18 cellular contexts compared by ENCODE assay signal in genomic region chr16:75821117-75821516, GRCh38.
DNase-seq lines count a peak whose midpoint lies in the region; ATAC-seq, FAIRE-seq and TF ChIP-seq lines count a peak whose summit lies in the region.
"Had no signal": no experiment of that assay in that cellular context is flagged by ENCODE, and none has a peak within 500 bp of the region (broad histone marks: within the 10 kb centered on the region; RNA-seq: fewer than 3 reads in every experiment).

No MANE protein-coding gene starts in this region.

- peak; percentile 27 for DNase-seq in ELF-1 (ENCODE audit: low read depth, low spot score)
- DNase-seq in KBM-7: peak; percentile 6
- no peak for DNase-seq in Panc1 (ENCODE audit: low read depth, low spot score)
- DNase-seq in trophoblast cell: peak; percentile 31 to 45
- DNase-seq in H54 (ENCODE audit: insufficient read length, low spot score): no peak
- DNase-seq in activated CD8-positive, alpha-beta T cell treated with anti-CD3 and anti-CD28 coated beads, Interleukin-2, amount 10 ng/mL, durations not matched to agents 7 days and 5 days: no peak
- no peak for DNase-seq in stimulated activated CD4-positive, alpha-beta T cell treated with anti-CD3 and anti-CD28 coated beads, Interleukin-4, amount 100 ng/mL, for 24 hours
- DNase-seq: Calu3; CD4-positive, alpha-beta T cell; DMS53; NCI-H1092; NCI-H146; NCI-H2081; NCI-H510A; NCI-H774; SHP77 treated with DMSO at 0.1 percent for 48 hours had no signal

- no peak overlapping the region for H3K4me3 Mint-ChIP-seq in activated CD8-positive, alpha-beta T cell treated with anti-CD3 and anti-CD28 coated beads, Interleukin-2, amount 10 ng/mL, durations not matched to agents 7 days and 5 days
- H3K4me3 Mint-ChIP-seq: CD4-positive, alpha-beta T cell; T-helper 1 cell treated with Interleukin-12 subunit alpha and Interleukin-12 subunit beta and Interleukin-4 antibody, amounts not matched to agents 30 μg/mL and 1 μg/mL, for 36 hours had no signal

- H3K36me3 ChIP-seq in Panc1 (ENCODE audit: control insufficient read depth, insufficient read depth, low read length) (no peaks in the 10 kb centered on the region), trophoblast cell (ENCODE audit: control insufficient read depth in 1 of 2, insufficient read depth in 2 of 2, low read length in 2 of 2) (no peaks in the 10 kb centered on the region)

- TF ChIP-seq POLR2A in H54 (IDR thresholded peaks at IDR 0.05; ENCODE audit: low read depth, low read length): no peak

- H3K4me1 Mint-ChIP-seq in activated CD8-positive, alpha-beta T cell treated with anti-CD3 and anti-CD28 coated beads, Interleukin-2, amount 10 ng/mL, durations not matched to agents 7 days and 5 days (ENCODE audit: low read depth): no peaks in the 10 kb centered on the region

- H4K91ac ChIP-seq in trophoblast cell (ENCODE audit: low read depth, low read length): no peak overlapping the region

- H3K18ac ChIP-seq in trophoblast cell (ENCODE audit: low read length): no peak overlapping the region

- CTCF ChIA-PET in Panc1 (lab: Charles Lee): no interaction called here
- CTCF ChIA-PET in activated CD8-positive, alpha-beta T cell treated with anti-CD3 and anti-CD28 coated beads, Interleukin-2, amount 10 ng/mL, durations not matched to agents 7 days and 5 days (lab: Charles Lee): no interaction called here

- no peak overlapping the region for H3K27ac Mint-ChIP-seq in activated CD8-positive, alpha-beta T cell treated with anti-CD3 and anti-CD28 coated beads, Interleukin-2, amount 10 ng/mL, durations not matched to agents 7 days and 5 days
- H3K27ac Mint-ChIP-seq: CD4-positive, alpha-beta T cell; T-helper 1 cell treated with Interleukin-12 subunit alpha and Interleukin-12 subunit beta and Interleukin-4 antibody, amounts not matched to agents 30 μg/mL and 1 μg/mL, for 36 hours had no signal

- H3K9ac ChIP-seq in trophoblast cell (ENCODE audit: low read length): no peak overlapping the region

- H4K12ac ChIP-seq in trophoblast cell (ENCODE audit: low read depth, low read length): no peak overlapping the region

- intact Hi-C loops in Panc1 (cut with micrococcal nuclease; ENCODE audit: unreplicated experiment): no loop called here

- no peak for ATAC-seq in Panc1
- no peak for ATAC-seq in activated CD8-positive, alpha-beta T cell treated with anti-CD3 and anti-CD28 coated beads, Interleukin-2, amount 10 ng/mL, durations not matched to agents 7 days and 5 days

- POLR2A ChIA-PET in Panc1 (lab: Charles Lee): no interaction called here
- POLR2A ChIA-PET in activated CD8-positive, alpha-beta T cell treated with anti-CD3 and anti-CD28 coated beads, Interleukin-2, amount 10 ng/mL, durations not matched to agents 7 days and 5 days (lab: Charles Lee): no interaction called here

- H3K27ac ChIP-seq in Panc1 (ENCODE audit: low read length) (no peak overlapping the region), trophoblast cell (ENCODE audit: low read depth, low read length) (no peak overlapping the region)

- no peaks in the 10 kb centered on the region for H3K27me3 Mint-ChIP-seq in activated CD8-positive, alpha-beta T cell treated with anti-CD3 and anti-CD28 coated beads, Interleukin-2, amount 10 ng/mL, durations not matched to agents 7 days and 5 days (ENCODE audit: low read depth)

- H4K8ac ChIP-seq in trophoblast cell (ENCODE audit: low read depth, low read length): no peak overlapping the region

- BruUV-seq in Panc1 (replicated peaks; lab: Mats Ljungman, UMichigan): no TSS peak

- no peak overlapping the region for H2BK120ac ChIP-seq in trophoblast cell (ENCODE audit: insufficient read depth, low read length, poor library complexity)

- H3K4ac ChIP-seq in trophoblast cell (ENCODE audit: low read depth, low read length): no peak overlapping the region

- no peaks in the 10 kb centered on the region for H3K79me1 ChIP-seq in trophoblast cell (ENCODE audit: low read length)

- no peak overlapping the region for H2AK5ac ChIP-seq in trophoblast cell (ENCODE audit: low read length)

- peak; percentile 4; the same call in 1 of the 2 replicates for TF ChIP-seq CTCF in Panc1 (IDR thresholded peaks at IDR 0.05)

- no peak overlapping the region for H2AFZ ChIP-seq in trophoblast cell (ENCODE audit: insufficient read depth, low read length, poor library complexity)

- H3K36me3 Mint-ChIP-seq in activated CD8-positive, alpha-beta T cell treated with anti-CD3 and anti-CD28 coated beads, Interleukin-2, amount 10 ng/mL, durations not matched to agents 7 days and 5 days (ENCODE audit: low read depth): no peaks in the 10 kb centered on the region

- no peak overlapping the region for H3K4me3 ChIP-seq in Panc1 (ENCODE audit: low read depth in 2 of 2, low read length in 2 of 2)
- H3K4me3 ChIP-seq in trophoblast cell (ENCODE audit: low read depth, low read length): no peak overlapping the region

- no peak overlapping the region for H3K23ac ChIP-seq in trophoblast cell (ENCODE audit: low read length)

- H2BK12ac ChIP-seq in trophoblast cell (ENCODE audit: low read length): no peak overlapping the region

- H3K27me3 ChIP-seq in Panc1 (ENCODE audit: control insufficient read depth, insufficient read depth, low read length) (no peaks in the 10 kb centered on the region), trophoblast cell (ENCODE audit: insufficient read depth, low read length) (no peaks in the 10 kb centered on the region)

- WGBS in trophoblast cell (ENCODE audit: extremely low coverage, insufficient coverage, insufficient read length): no CpG with 5 or more reads among the region's 3 CpGs

- H2BK5ac ChIP-seq in trophoblast cell (ENCODE audit: low read depth, low read length, poor library complexity): no peak overlapping the region

- H3K79me2 ChIP-seq in trophoblast cell (ENCODE audit: control insufficient read depth, insufficient read depth, low read length, poor library complexity): no peaks in the 10 kb centered on the region

- FAIRE-seq in H54 (lab: Jason Lieb, UNC): no peak
- FAIRE-seq: H1 had no signal

- no peaks in the 10 kb centered on the region for H3K9me3 ChIP-seq in Panc1 (ENCODE audit: control insufficient read depth, insufficient read depth, low read depth, low read length)
- H3K9me3 ChIP-seq in trophoblast cell (ENCODE audit: insufficient read depth, low read depth, low read length): no peaks in the 10 kb centered on the region

- in situ Hi-C loops in KBM-7 (cut with MboI; ENCODE audit: low pct_unique_long_range_greater_than_20kb, low sequenced_read_pairs) (no loop called here), Panc1 (cut with HindIII; ENCODE audit: low pct_unique_long_range_greater_than_20kb, low sequenced_read_pairs) (no loop called here)

- H3K9me3 Mint-ChIP-seq in activated CD8-positive, alpha-beta T cell treated with anti-CD3 and anti-CD28 coated beads, Interleukin-2, amount 10 ng/mL, durations not matched to agents 7 days and 5 days (ENCODE audit: insufficient read depth): no peaks in the 10 kb centered on the region

- no peak overlapping the region for H3K14ac ChIP-seq in trophoblast cell (ENCODE audit: low read length)

- H3K4me1 ChIP-seq in Panc1 (ENCODE audit: control insufficient read depth, insufficient read depth, low read length) (no peaks in the 10 kb centered on the region), trophoblast cell (ENCODE audit: control insufficient read depth in 1 of 2, insufficient read depth in 2 of 2, low read length in 2 of 2) (no peaks in the 10 kb centered on the region)

- H3K4me2 ChIP-seq in trophoblast cell (ENCODE audit: low read length): no peak overlapping the region

Comparison
In these comparisons a context has a peak if more than half of its experiments do, and no peak if none do; other contexts are left out.
1. DNase-seq: peak in ELF-1 (single experiment), KBM-7 (single experiment) and trophoblast cell (2 of 2); none in Panc1 (single experiment), H54 (single experiment), activated CD8-positive, alpha-beta T cell treated with anti-CD3 and anti-CD28 coated beads, Interleukin-2, amount 10 ng/mL, durations not matched to agents 7 days and 5 days (single experiment) and stimulated activated CD4-positive, alpha-beta T cell treated with anti-CD3 and anti-CD28 coated beads, Interleukin-4, amount 100 ng/mL, for 24 hours (single experiment).